In the genomic region with DNA sequence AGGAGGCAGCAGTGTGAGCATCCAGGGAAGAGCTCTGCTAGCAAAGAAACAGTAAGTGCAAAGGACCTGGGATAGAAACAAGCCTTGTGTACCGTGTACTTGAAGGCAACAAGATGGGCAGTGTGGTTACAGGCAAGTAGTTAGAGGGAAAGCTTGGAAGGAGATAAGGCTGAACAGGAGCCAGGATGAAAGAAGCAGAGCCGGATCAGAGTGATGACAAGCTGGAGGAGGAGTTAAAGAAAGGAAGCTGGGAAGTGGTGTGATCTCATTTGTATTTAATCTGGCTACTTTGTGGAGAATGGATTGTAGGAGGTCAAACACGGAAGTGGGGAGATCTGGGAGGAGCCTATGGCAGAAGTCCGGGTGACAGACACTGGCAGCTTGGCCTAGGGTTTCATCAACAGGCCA, we compare ENCODE assay signal across 8 cellular contexts. TPM values are rescaled to one million over a fixed set of nuclear protein-coding genes. Genes with fewer than 3 reads are reported as not detected.
DNase-seq lines count a peak whose midpoint lies in the region; ATAC-seq and TF ChIP-seq lines count a peak whose summit lies in the region.

No MANE protein-coding gene starts in this region.

- peaks cover 45% of the 10 kb centered on the region for H3K4me1 Mint-ChIP-seq in WTC11

- no peaks in the 10 kb centered on the region for H3K36me3 Mint-ChIP-seq in WTC11

- H3K27ac ChIP-seq in heart right ventricle (peak overlapping the region; percentile 39 to 80 (median 72)), skeletal muscle tissue (ENCODE audit: low read depth, low read length) (peak overlapping the region; percentile 62)

- no peaks in the 10 kb centered on the region for H3K27me3 Mint-ChIP-seq in WTC11 (ENCODE audit: low read depth)

- peak overlapping the region; percentile 46; the same call in 1 of the 2 replicates for H3K27ac Mint-ChIP-seq in WTC11

- no peak for TF ChIP-seq CTCF in WTC11 (IDR thresholded peaks at IDR 0.05)
- TF ChIP-seq CTCF in heart right ventricle (IDR thresholded peaks at IDR 0.05) = no peak
- no peak for TF ChIP-seq CTCF in GM13977 (IDR thresholded peaks at IDR 0.05; ENCODE audit: extremely low read depth, insufficient read depth, missing control alignments)

- H3K4me1 ChIP-seq in heart right ventricle (peaks cover 0 to 20% (median 13%) of the 10 kb centered on the region in 9 donors), skeletal muscle tissue (ENCODE audit: control insufficient read depth in 3 of 3, insufficient read depth in 3 of 3, low read length in 3 of 3) (peaks cover 0 to 5% (median 2%) of the 10 kb centered on the region in 3 donors)

- H3K9me3 ChIP-seq in heart right ventricle (no peaks in the 10 kb centered on the region), skeletal muscle tissue (ENCODE audit: control insufficient read depth in 3 of 3, low read length in 3 of 3) (no peaks in the 10 kb centered on the region)

- H3K4me3 ChIP-seq in heart right ventricle = no peak overlapping the region
- H3K4me3 ChIP-seq in skeletal muscle tissue (ENCODE audit: low read length in 3 of 3) = no peak overlapping the region
- H3K4me3 ChIP-seq in H7 (ENCODE audit: insufficient read depth, low read depth, low read length) = no peak overlapping the region

- H3K9ac ChIP-seq in skeletal muscle tissue (ENCODE audit: low read depth in 1 of 3, low read length in 3 of 3) = no peak overlapping the region

- WGBS in heart right ventricle, 2 donors = 16 to 17% methylated on average over 4 of the region's 4 CpGs

- peak; percentile 95 for DNase-seq in HCEC 1CT
- no peak for DNase-seq in WTC11 (ENCODE audit: low spot score)
- peak in 1 of 2 donors; percentile 26 for DNase-seq in heart right ventricle
- no peak for DNase-seq in amniotic stem cell (lab: John Stamatoyannopoulos, UW)
- DNase-seq in NOMO-1 treated with DMSO at 0.1 percent for 48 hours (lab: John Stamatoyannopoulos, UW; ENCODE audit: unreplicated experiment) = no peak
- no peak for DNase-seq in H7
- DNase-seq in GM13977 (ENCODE audit: low spot score) = no peak

- ATAC-seq in WTC11 = peak; percentile 65
- peak; percentile 50 to 85 (median 64) for ATAC-seq in heart right ventricle

- POLR2A ChIA-PET in WTC11 (lab: Charles Lee) = no interaction called here

- in situ Hi-C loops in GM13977 (cut with MboI; ENCODE audit: low pct_unique_long_range_greater_than_20kb, low sequenced_read_pairs, unreplicated experiment) = no loop called here

- no peaks in the 10 kb centered on the region for H3K27me3 ChIP-seq in heart right ventricle
- no peaks in the 10 kb centered on the region for H3K27me3 ChIP-seq in skeletal muscle tissue (ENCODE audit: control insufficient read depth in 3 of 3, insufficient read depth in 3 of 3, low read length in 3 of 3)
- no peaks in the 10 kb centered on the region for H3K27me3 ChIP-seq in H7 (ENCODE audit: control insufficient read depth, insufficient read depth, low read length)

- H3K36me3 ChIP-seq in heart right ventricle (no peaks in the 10 kb centered on the region), skeletal muscle tissue (ENCODE audit: control insufficient read depth in 3 of 3, insufficient read depth in 3 of 3, low read length in 3 of 3) (no peaks in the 10 kb centered on the region), H7 (replicated peaks; ENCODE audit: control insufficient read depth, insufficient read depth, low read length) (no peaks in the 10 kb centered on the region)

- CTCF ChIA-PET in WTC11 (lab: Charles Lee) = interaction anchor here (1.3 to 2.3 kb wide), 2 partner anchors 14 to 424 kb away, joined by 3 to 9 read pairs; no protein-coding TSS in a partner anchor

- no peaks in the 10 kb centered on the region for H3K9me3 Mint-ChIP-seq in WTC11

- intact Hi-C loops in heart right ventricle (cut with DNase I) = loop anchor here in 3 of 10 donors (2.0 to 10.0 kb wide), 3 partner anchors 51 to 79 kb away; a partner anchor contains a TSS

- H3K4me3 Mint-ChIP-seq in WTC11 = no peak overlapping the region

TF ChIP-seq in WTC11, 78 proteins besides CTCF, POLR2A, EP300 and RAD21:
- no peak for TF ChIP-seq GTF2I (CRISPR knock-in tag; conservative IDR thresholded peaks at IDR 0.05)
- no peak for TF ChIP-seq NR2C2 (CRISPR knock-in tag; IDR thresholded peaks at IDR 0.05)
TF ChIP-seq in WTC11: peak in this region for 0.

RNA-seq across cellular contexts. Expression of a gene that starts 44.7 kb away (rescaled TPM):
- 12.4 to 14.6 TPM (median 13.5 TPM) in 3 replicates for total RNA-seq in WTC11 (2021)
- total RNA-seq in heart right ventricle = 10 to 100 TPM in 6 of 10 donors, 1 to 10 TPM in 4; 9.4 to 12.7 (median 10.5) TPM
- polyA plus RNA-seq in heart right ventricle = 10 to 100 TPM in 1 of 2 donors, 1 to 10 TPM in 1; 8.3 to 12.6 TPM
- total RNA-seq in skeletal muscle tissue = 25.1 TPM
- 19.9 and 26.3 TPM in 2 replicates for total RNA-seq in H7 (2014; rRNA removed; shearing (Covaris generic))
